In genomic region chr6:43718387-43719105, GRCh38 we compare ENCODE assay signal across 28 cellular contexts. TPM values are rescaled to one million over a fixed set of nuclear protein-coding genes. Genes with fewer than 3 reads are reported as not detected.
A peak's percentile ranks its signal among the peaks of the same experiment; 100 is the strongest.
DNase-seq lines count a peak whose midpoint lies in the region; ATAC-seq, FAIRE-seq and TF ChIP-seq lines count a peak whose summit lies in the region.
"Had no signal": no experiment of that assay in that cellular context is flagged by ENCODE, and none has a peak within 500 bp of the region (broad histone marks: within the 10 kb centered on the region; RNA-seq: fewer than 3 reads in every experiment).

No MANE protein-coding gene starts in this region.

- no peak for TF ChIP-seq CTCF in activated B cell treated with CpG ODN at 0.5 μM for 24 hours (IDR thresholded peaks at IDR 0.05)
- TF ChIP-seq CTCF in neural crest cell (conservative IDR thresholded peaks at IDR 0.05), result no peak
- TF ChIP-seq CTCF in tibial nerve (IDR thresholded peaks at IDR 0.05), result no peak

- no peaks in the 10 kb centered on the region for H3K36me3 ChIP-seq in tibial nerve
- H3K36me3 ChIP-seq: neutrophil, thoracic aorta, WERI-Rb-1 had no signal

- H3K27me3 Mint-ChIP-seq in activated B cell treated with CpG ODN at 0.5 μM for 24 hours (peaks cover 5% of the 10 kb centered on the region), neural crest cell (ENCODE audit: low read depth) (peaks cover 9% of the 10 kb centered on the region)

- no peak for FAIRE-seq in GM19239 (lab: Jason Lieb, UNC)
- FAIRE-seq: astrocyte, GM12878, H54 had no signal

- peaks cover 0 to 66% (median 9%) of the 10 kb centered on the region in 4 donors for H3K4me1 ChIP-seq in tibial nerve

- CTCF ChIA-PET in activated B cell treated with CpG ODN at 0.5 μM for 24 hours (lab: Charles Lee), result interaction anchor here (1.0 to 1.2 kb wide), 3 partner anchors 50 to 360 kb away, joined by 3 read pairs; no protein-coding TSS in a partner anchor

- no peak overlapping the region for H3K4me3 ChIP-seq in tibial nerve
- H3K4me3 ChIP-seq: GM12878, thoracic aorta had no signal

- H3K9me3 Mint-ChIP-seq in activated B cell treated with CpG ODN at 0.5 μM for 24 hours (no peaks in the 10 kb centered on the region), neural crest cell (no peaks in the 10 kb centered on the region)
- H3K9me3 Mint-ChIP-seq: activated CD4-positive, alpha-beta T cell treated with anti-CD3 and anti-CD28 coated beads, Interleukin-2, amount 10 ng/mL, durations not matched to agents 7 days and 5 days; activated T-helper 1 cell treated with anti-CD3 and anti-CD28 coated beads, Interleukin-12 subunit alpha, Interleukin-12 subunit beta, Interleukin-2, Interleukin-4 antibody, amounts not matched to agents 30 ng/mL and 10 ng/mL and 1 ng/mL, durations not matched to agents 14 hours and 24 hours and 36 hours; stimulated activated naive B cell treated with anti-CD40 and anti-IgM and Interleukin-4, amounts not matched to agents 10 μg/mL and 1 μg/mL and 100 μg/mL, for 72 hours had no signal

- intact Hi-C loops in activated B cell treated with CpG ODN at 0.5 μM for 24 hours (cut with micrococcal nuclease) (loop anchor here (10.0 kb wide), 2 partner anchors 334 to 546 kb away; partner anchors contain the start of gene NFKBIE), left cardiac atrium (cut with DNase I) (no loop called here)

- no peak for TF ChIP-seq POLR2A in tibial nerve (IDR thresholded peaks at IDR 0.05)

- H3K27ac Mint-ChIP-seq in activated B cell treated with CpG ODN at 0.5 μM for 24 hours (peak overlapping the region; percentile 30), neural crest cell (ENCODE audit: unreplicated experiment) (peak overlapping the region; percentile 67)
- H3K27ac Mint-ChIP-seq: activated CD4-positive, alpha-beta T cell treated with anti-CD3 and anti-CD28 coated beads, Interleukin-2, amount 10 ng/mL, durations not matched to agents 7 days and 5 days; activated CD8-positive, alpha-beta memory T cell treated with anti-CD3 and anti-CD28 coated beads, Interleukin-2, amount 10 ng/mL, durations not matched to agents 7 days and 5 days; activated T-helper 1 cell treated with anti-CD3 and anti-CD28 coated beads, Interleukin-12 subunit alpha, Interleukin-12 subunit beta, Interleukin-2, Interleukin-4 antibody, amounts not matched to agents 30 ng/mL and 10 ng/mL and 1 ng/mL, durations not matched to agents 14 hours and 24 hours and 36 hours had no signal

- no peak for TF ChIP-seq EP300 in tibial nerve (IDR thresholded peaks at IDR 0.05)

- no peaks in the 10 kb centered on the region for H3K9me3 ChIP-seq in tibial nerve
- H3K9me3 ChIP-seq: neutrophil, thoracic aorta had no signal

- no peak overlapping the region for H3K4me3 Mint-ChIP-seq in activated B cell treated with CpG ODN at 0.5 μM for 24 hours
- H3K4me3 Mint-ChIP-seq in neural crest cell, result no peak overlapping the region
- H3K4me3 Mint-ChIP-seq: activated CD4-positive, alpha-beta T cell treated with anti-CD3 and anti-CD28 coated beads, Interleukin-2, amount 10 ng/mL, durations not matched to agents 7 days and 5 days; activated CD8-positive, alpha-beta memory T cell treated with anti-CD3 and anti-CD28 coated beads, Interleukin-2, amount 10 ng/mL, durations not matched to agents 7 days and 5 days; activated T-helper 1 cell treated with anti-CD3 and anti-CD28 coated beads, Interleukin-12 subunit alpha, Interleukin-12 subunit beta, Interleukin-2, Interleukin-4 antibody, amounts not matched to agents 30 ng/mL and 10 ng/mL and 1 ng/mL, durations not matched to agents 14 hours and 24 hours and 36 hours; stimulated activated naive B cell treated with anti-CD40 and anti-IgM and Interleukin-4, amounts not matched to agents 10 μg/mL and 1 μg/mL and 100 μg/mL, for 72 hours had no signal

- 82 to 84% methylated on average over 13 of the region's 13 CpGs for WGBS in tibial nerve, 2 donors

- no peaks in the 10 kb centered on the region for H3K27me3 ChIP-seq in tibial nerve

- ATAC-seq in activated B cell treated with CpG ODN at 0.5 μM for 24 hours (ENCODE audit: low read depth) (no peak), left cardiac atrium (peak in 1 of 2 donors; percentile 17)
- ATAC-seq: activated CD8-positive, alpha-beta memory T cell treated with anti-CD3 and anti-CD28 coated beads, Interleukin-2, amount 10 ng/mL, durations not matched to agents 7 days and 5 days; GM12878; stimulated activated naive B cell treated with anti-CD40 and anti-IgM and Interleukin-4, amounts not matched to agents 10 μg/mL and 1 μg/mL and 100 μg/mL, for 72 hours had no signal

- peak overlapping the region; percentile 65 to 87 (median 81) for H3K27ac ChIP-seq in tibial nerve
- H3K27ac ChIP-seq: C4-2B, epithelial cell of prostate, neutrophil, thoracic aorta, WERI-Rb-1 had no signal

- peaks cover 44% of the 10 kb centered on the region for H3K4me1 Mint-ChIP-seq in activated B cell treated with CpG ODN at 0.5 μM for 24 hours
- peaks cover 9% of the 10 kb centered on the region for H3K4me1 Mint-ChIP-seq in neural crest cell

- POLR2A ChIA-PET in activated B cell treated with CpG ODN at 0.5 μM for 24 hours (lab: Charles Lee), result interaction anchor here (0.6 to 1.4 kb wide), 5 partner anchors 12 to 205 kb away, joined by 3 read pairs; partner anchors contain the start of gene GTPBP2

- no peak for DNase-seq in activated B cell treated with CpG ODN at 0.5 μM for 24 hours
- peak; percentile 49 for DNase-seq in left cardiac atrium
- no peak for DNase-seq in neural crest cell (ENCODE audit: low read depth, low spot score)
- DNase-seq in tibial nerve (ENCODE audit: low spot score in 2 of 2), result no peak
- no peak for DNase-seq in GM19239 (ENCODE audit: insufficient read length, low spot score)
- DNase-seq in H4 (ENCODE audit: low spot score), result no peak
- DNase-seq in NCI-H69 (lab: John Stamatoyannopoulos, UW), result no peak
- DNase-seq in G401 (ENCODE audit: low spot score), result no peak
- DNase-seq: activated CD4-positive, alpha-beta T cell treated with anti-CD3 and anti-CD28 coated beads, Interleukin-2, amount 10 ng/mL, durations not matched to agents 7 days and 5 days; activated CD8-positive, alpha-beta memory T cell treated with anti-CD3 and anti-CD28 coated beads, Interleukin-2, amount 10 ng/mL, durations not matched to agents 7 days and 5 days; activated naive CD4-positive, alpha-beta T cell treated with anti-CD3 and anti-CD28 coated beads, Interleukin-2, amount 50 U/mL, for 16 hours; Calu3; cerebellar nuclear complex; hippocampal formation; NCI-H1048; NCI-H187 treated with DMSO at 0.1 percent for 48 hours; NCI-H748 treated with DMSO at 0.1 percent for 48 hours; stimulated activated CD4-positive, alpha-beta T cell treated with anti-CD3 and anti-CD28 coated beads, Interleukin-4, amount 100 ng/mL, for 24 hours; stimulated activated naive B cell treated with anti-CD40 and anti-IgM and Interleukin-4, amounts not matched to agents 10 μg/mL and 1 μg/mL and 100 μg/mL, for 72 hours; WERI-Rb-1 had no signal

- in situ Hi-C loops in G401 (cut with HindIII; ENCODE audit: low sequenced_read_pairs), result no loop called here

- H3K36me3 Mint-ChIP-seq in activated B cell treated with CpG ODN at 0.5 μM for 24 hours (ENCODE audit: low read depth) (no peaks in the 10 kb centered on the region), neural crest cell (ENCODE audit: low read depth) (no peaks in the 10 kb centered on the region)
- H3K36me3 Mint-ChIP-seq: activated CD8-positive, alpha-beta memory T cell treated with anti-CD3 and anti-CD28 coated beads, Interleukin-2, amount 10 ng/mL, durations not matched to agents 7 days and 5 days; stimulated activated naive B cell treated with anti-CD40 and anti-IgM and Interleukin-4, amounts not matched to agents 10 μg/mL and 1 μg/mL and 100 μg/mL, for 72 hours had no signal

RNA-seq across cellular contexts. Expression of gene MRPS18A, which starts 31.0 kb away (rescaled TPM):
- total RNA-seq in activated B cell treated with CpG ODN at 0.5 μM for 24 hours (57.0 and 59.1 TPM in 2 replicates), left cardiac atrium (10 to 100 TPM; 34.8 to 36.5 TPM), neural crest cell (49.5 and 50.6 TPM in 2 replicates), tibial nerve (10 to 100 TPM; 38.1 to 45.8 (median 43.9) TPM)
- 73.4 and 84.5 TPM in 2 replicates for total RNA-seq in H4 (2014; rRNA removed; shearing (Covaris generic))
- total RNA-seq in G401 (2014; rRNA removed; shearing (Covaris generic)), result 70.5 and 89.4 TPM in 2 replicates

RNA-seq across cellular contexts. Expression of gene VEGFA, which starts 51.5 kb away (rescaled TPM):
- total RNA-seq in activated B cell treated with CpG ODN at 0.5 μM for 24 hours, result 29.0 and 31.3 TPM in 2 replicates
- total RNA-seq in left cardiac atrium, result 100 to 1,000 TPM; 168 to 212 TPM
- total RNA-seq in neural crest cell, result 31.2 TPM in 2 replicates
- total RNA-seq in tibial nerve, result 100 to 1,000 TPM; 175 to 220 (median 177) TPM
- total RNA-seq in H4 (2014; rRNA removed; shearing (Covaris generic)), result 46.8 and 55.6 TPM in 2 replicates
- total RNA-seq in G401 (2014; rRNA removed; shearing (Covaris generic)), result 20.4 and 32.7 TPM in 2 replicates
